In genomic region chr10:103542764-103543616, GRCh38 we compare ENCODE assay signal across 8 cellular contexts. TPM values are rescaled to one million over a fixed set of nuclear protein-coding genes. Genes with fewer than 3 reads are reported as not detected.
DNase-seq lines count a peak whose midpoint lies in the region; ATAC-seq and TF ChIP-seq lines count a peak whose summit lies in the region.

No MANE protein-coding gene starts in this region.

- no peak overlapping the region for H3K4me3 ChIP-seq in trophoblast cell (ENCODE audit: low read depth, low read length)

- no peak overlapping the region for H4K12ac ChIP-seq in trophoblast cell (ENCODE audit: low read depth, low read length)

- H3K9me3 ChIP-seq in trophoblast cell (ENCODE audit: insufficient read depth, low read depth, low read length): no peaks in the 10 kb centered on the region

- H2AK5ac ChIP-seq in trophoblast cell (ENCODE audit: low read length): no peak overlapping the region

- H3K4me2 ChIP-seq in trophoblast cell (ENCODE audit: low read length): peak overlapping the region; percentile 10

- H3K79me2 ChIP-seq in trophoblast cell (ENCODE audit: control insufficient read depth, insufficient read depth, low read length, poor library complexity): no peaks in the 10 kb centered on the region

- WGBS in trophoblast cell (ENCODE audit: extremely low coverage, insufficient coverage, insufficient read length): no CpG with 5 or more reads among the region's 17 CpGs

- H3K36me3 Mint-ChIP-seq in activated naive CD4-positive, alpha-beta T cell treated with anti-CD3 and anti-CD28 coated beads, Interleukin-2, amount 50 U/mL, for 72 hours: no peaks in the 10 kb centered on the region

- H3K4me1 ChIP-seq in trophoblast cell (ENCODE audit: control insufficient read depth in 1 of 2, insufficient read depth in 2 of 2, low read length in 2 of 2): peaks cover 14 to 15% of the 10 kb centered on the region in 2 experiments

- H3K79me1 ChIP-seq in trophoblast cell (ENCODE audit: low read length): peaks cover 24% of the 10 kb centered on the region

- no peak overlapping the region for H3K9ac ChIP-seq in trophoblast cell (ENCODE audit: low read length)

- intact Hi-C loops in cardiac septum (cut with DNase I): no loop called here

- peak overlapping the region; percentile 61 for H2BK5ac ChIP-seq in trophoblast cell (ENCODE audit: low read depth, low read length, poor library complexity)

- H4K91ac ChIP-seq in trophoblast cell (ENCODE audit: low read depth, low read length): peak overlapping the region; percentile 52

- no peak overlapping the region for H2BK12ac ChIP-seq in trophoblast cell (ENCODE audit: low read length)

- no peaks in the 10 kb centered on the region for H3K36me3 ChIP-seq in trophoblast cell (ENCODE audit: control insufficient read depth in 1 of 2, insufficient read depth in 2 of 2, low read length in 2 of 2)

- H4K8ac ChIP-seq in trophoblast cell (ENCODE audit: low read depth, low read length): peak overlapping the region; percentile 1

- no peaks in the 10 kb centered on the region for H3K27me3 ChIP-seq in trophoblast cell (ENCODE audit: insufficient read depth, low read length)

- peak; percentile 48 to 64 for ATAC-seq in activated naive CD4-positive, alpha-beta T cell treated with anti-CD3 and anti-CD28 coated beads, Interleukin-2, amount 50 U/mL, for 72 hours
- ATAC-seq in HG02588 (IDR thresholded peaks at IDR 0.05; ENCODE audit: unreplicated experiment): no peak
- ATAC-seq in esophagus mucosa: no peak

- no peak overlapping the region for H3K18ac ChIP-seq in trophoblast cell (ENCODE audit: low read length)

- H3K9me3 Mint-ChIP-seq in activated naive CD4-positive, alpha-beta T cell treated with anti-CD3 and anti-CD28 coated beads, Interleukin-2, amount 50 U/mL, for 72 hours: no peaks in the 10 kb centered on the region

- H3K27ac Mint-ChIP-seq in activated naive CD4-positive, alpha-beta T cell treated with anti-CD3 and anti-CD28 coated beads, Interleukin-2, amount 50 U/mL, for 72 hours: peak overlapping the region in 1 of 2 donors; percentile 75

- no peak overlapping the region for H3K23ac ChIP-seq in trophoblast cell (ENCODE audit: low read length)

- POLR2A ChIA-PET in HEK293T (lab: Yijun Ruan, JAX): no interaction called here

- peak overlapping the region; percentile 56 for H2BK120ac ChIP-seq in trophoblast cell (ENCODE audit: insufficient read depth, low read length, poor library complexity)

- no peak overlapping the region for H3K4ac ChIP-seq in trophoblast cell (ENCODE audit: low read depth, low read length)

- H2AFZ ChIP-seq in trophoblast cell (ENCODE audit: insufficient read depth, low read length, poor library complexity): no peak overlapping the region

- CTCF ChIA-PET in HEK293T (lab: Yijun Ruan, JAX): interaction anchor here (0.7 to 1.7 kb wide), 9 partner anchors 8 to 57 kb away, joined by 3 to 8 read pairs (median 3); partner anchors contain the start of gene NEURL1

- peak; percentile 64 for DNase-seq in COR-L47 (lab: John Stamatoyannopoulos, UW)
- peak; percentile 64 for DNase-seq in HEK293T (ENCODE audit: extremely low spot score)
- DNase-seq in NCI-H748 treated with DMSO at 0.1 percent for 48 hours (lab: John Stamatoyannopoulos, UW): peak; percentile 59
- DNase-seq in activated naive CD4-positive, alpha-beta T cell treated with anti-CD3 and anti-CD28 coated beads, Interleukin-2, amount 50 U/mL, for 72 hours (ENCODE audit: low spot score in 2 of 2): no peak
- DNase-seq in cardiac septum (ENCODE audit: low spot score): peak; percentile 73
- DNase-seq in trophoblast cell: peak in 1 of 2 donors; percentile 41

- peak overlapping the region; percentile 74 for H3K27ac ChIP-seq in trophoblast cell (ENCODE audit: low read depth, low read length)

- H3K14ac ChIP-seq in trophoblast cell (ENCODE audit: low read length): no peak overlapping the region

TF ChIP-seq in HEK293T, 16 proteins besides CTCF, POLR2A, EP300 and RAD21:
- TF ChIP-seq FOXM1 (IDR thresholded peaks at IDR 0.05; ENCODE audit: borderline replicate concordance): no peak
- no peak for TF ChIP-seq PKNOX1 (IDR thresholded peaks at IDR 0.05)
- no peak for TF ChIP-seq LEF1 (IDR thresholded peaks at IDR 0.05; ENCODE audit: borderline replicate concordance)
- no peak for TF ChIP-seq FOXA1 (IDR thresholded peaks at IDR 0.05)
- no peak for TF ChIP-seq HDGF (IDR thresholded peaks at IDR 0.05; ENCODE audit: borderline replicate concordance)
- no peak for TF ChIP-seq ZNF384 (IDR thresholded peaks at IDR 0.05)
- TF ChIP-seq SUZ12 (IDR thresholded peaks at IDR 0.05): no peak
- TF ChIP-seq SP1 (IDR thresholded peaks at IDR 0.05): no peak
- TF ChIP-seq ARNT (IDR thresholded peaks at IDR 0.05): no peak
- TF ChIP-seq FOXK2 (IDR thresholded peaks at IDR 0.05): no peak
- TF ChIP-seq BHLHE40 (IDR thresholded peaks at IDR 0.05; ENCODE audit: borderline replicate concordance): no peak
- TF ChIP-seq L3MBTL2 (conservative IDR thresholded peaks at IDR 0.05): no peak; the same call in 1 of the 2 replicates
- TF ChIP-seq ELF4 (IDR thresholded peaks at IDR 0.05): no peak
- TF ChIP-seq TARDBP (IDR thresholded peaks at IDR 0.05): no peak
- TF ChIP-seq CTBP1 (IDR thresholded peaks at IDR 0.05; ENCODE audit: borderline replicate concordance): no peak
- TF ChIP-seq NFRKB (IDR thresholded peaks at IDR 0.05): no peak

RNA-seq across cellular contexts. Expression of gene NEURL1, which starts 49.5 kb away (rescaled TPM):
- total RNA-seq in activated naive CD4-positive, alpha-beta T cell treated with anti-CD3 and anti-CD28 coated beads, Interleukin-2, amount 50 U/mL, for 72 hours: 1 to 10 TPM in 1 of 2 donors, under 1 TPM in 1; 0.87 to 2.4 TPM
- total RNA-seq in cardiac septum: 0.54 TPM
- 197 and 211 TPM in 2 replicates for polyA plus RNA-seq in trophoblast cell (2013)
- 0.16 TPM for total RNA-seq in esophagus mucosa

Comparison
In these comparisons a context has a peak if more than half of its experiments do, and no peak if none do; other contexts are left out.
1. DNase-seq: peak in COR-L47 (single experiment), HEK293T (single experiment), NCI-H748 treated with DMSO at 0.1 percent for 48 hours (single experiment) and cardiac septum (single experiment); none in activated naive CD4-positive, alpha-beta T cell treated with anti-CD3 and anti-CD28 coated beads, Interleukin-2, amount 50 U/mL, for 72 hours (0 of 2).
2. ATAC-seq: peak in activated naive CD4-positive, alpha-beta T cell treated with anti-CD3 and anti-CD28 coated beads, Interleukin-2, amount 50 U/mL, for 72 hours (2 of 2); none in HG02588 (single experiment) and esophagus mucosa (single experiment).